ENCODE assay signal across 15 cellular contexts in genomic region chr5:68682400-68683152, GRCh38.
A peak's percentile ranks its signal among the peaks of the same experiment; 100 is the strongest.
DNase-seq lines count a peak whose midpoint lies in the region; ATAC-seq, FAIRE-seq and TF ChIP-seq lines count a peak whose summit lies in the region.
"Had no signal": no experiment of that assay in that cellular context is flagged by ENCODE, and none has a peak within 500 bp of the region (broad histone marks: within the 10 kb centered on the region; RNA-seq: fewer than 3 reads in every experiment).

No MANE protein-coding gene starts in this region.

- no peaks in the 10 kb centered on the region for H3F3A ChIP-seq in GM23338 (replicated peaks; ENCODE audit: low read depth)
- no peaks in the 10 kb centered on the region for H3F3A ChIP-seq in PC-3 (ENCODE audit: low read length, unreplicated experiment)

- BruUV-seq in PC-3 (replicated peaks; lab: Mats Ljungman, UMichigan): no TSS peak

- H3K79me2 ChIP-seq in GM23338 (replicated peaks; ENCODE audit: insufficient read depth) (no peaks in the 10 kb centered on the region), PC-3 (ENCODE audit: low read length) (no peaks in the 10 kb centered on the region), keratinocyte (ENCODE audit: control insufficient read depth, insufficient read depth, low read length) (no peaks in the 10 kb centered on the region), osteoblast (ENCODE audit: insufficient read depth, low read length) (no peaks in the 10 kb centered on the region)

- no peak overlapping the region for H2AFZ ChIP-seq in GM23338
- H2AFZ ChIP-seq in PC-3 (ENCODE audit: low read length): no peak overlapping the region
- no peak overlapping the region for H2AFZ ChIP-seq in keratinocyte (ENCODE audit: control insufficient read depth, low read length)
- no peak overlapping the region for H2AFZ ChIP-seq in osteoblast (ENCODE audit: low read length)

- H3K9me2 ChIP-seq in GM23338 (ENCODE audit: insufficient read depth): peaks cover 8% of the 10 kb centered on the region; the same call in 1 of the 2 replicates
- H3K9me2 ChIP-seq in PC-3 (replicated peaks; ENCODE audit: low read length): no peaks in the 10 kb centered on the region

- DNase-seq in GM23338 (ENCODE audit: low spot score) (no peak), PC-3 (no peak), keratinocyte (ENCODE audit: low read depth, low spot score) (no peak), prostate gland (ENCODE audit: low spot score) (peak; percentile 69), osteoblast (ENCODE audit: insufficient read length, low spot score, missing footprints) (no peak), activated T-cell treated with anti-CD3 and anti-CD28 coated beads for 4 hours (no peak)
- DNase-seq in CD8-positive, alpha-beta memory T cell: no peak
- DNase-seq: BE2C; GOT3; NCI-H2107; psoas muscle; stimulated activated CD4-positive, alpha-beta T cell treated with anti-CD3 and anti-CD28 coated beads, Interleukin-1b, Interleukin-23, amount 100 ng/mL, for 48 hours; stimulated activated CD8-positive, alpha-beta memory T cell treated with anti-CD3 and anti-CD28 coated beads, Interleukin-4, amount 100 ng/mL, for 48 hours had no signal

- H3K4me1 Mint-ChIP-seq in GM23338: peaks cover 5% of the 10 kb centered on the region; the same call in 2 of the 3 replicates
- H3K4me1 Mint-ChIP-seq in CD8-positive, alpha-beta memory T cell: no peaks in the 10 kb centered on the region

- H3K4me3 ChIP-seq in GM23338 (no peak overlapping the region), PC-3 (ENCODE audit: low read length) (no peak overlapping the region), keratinocyte (ENCODE audit: control insufficient read depth in 2 of 3, extremely low read depth in 1 of 3, insufficient read depth in 2 of 3, low read depth in 1 of 3, low read length in 3 of 3) (no peak overlapping the region), prostate gland (no peak overlapping the region), osteoblast (ENCODE audit: insufficient read depth, low read length) (no peak overlapping the region)
- H3K4me3 ChIP-seq in CD8-positive, alpha-beta memory T cell (ENCODE audit: low read length): no peak overlapping the region
- H3K4me3 ChIP-seq: psoas muscle had no signal

- FAIRE-seq in keratinocyte (lab: Jason Lieb, UNC): peak; percentile 20

- ATAC-seq in GM23338: no peak
- no peak for ATAC-seq in PC-3
- no peak for ATAC-seq in GM19455 (IDR thresholded peaks at IDR 0.05; ENCODE audit: unreplicated experiment)
- ATAC-seq: activated naive CD4-positive, alpha-beta T cell treated with anti-CD3 and anti-CD28 coated beads, Interleukin-2, amount 50 U/mL, for 72 hours had no signal

- H3K4me1 ChIP-seq in GM23338 (ENCODE audit: insufficient read depth): no peaks in the 10 kb centered on the region
- H3K4me1 ChIP-seq in PC-3 (ENCODE audit: insufficient read depth, low read length): peaks cover 10% of the 10 kb centered on the region
- H3K4me1 ChIP-seq in keratinocyte (ENCODE audit: control insufficient read depth, extremely low read depth, insufficient read depth, low read length): peaks cover 28% of the 10 kb centered on the region
- H3K4me1 ChIP-seq in prostate gland (replicated peaks): no peaks in the 10 kb centered on the region
- H3K4me1 ChIP-seq in CD8-positive, alpha-beta memory T cell (ENCODE audit: insufficient read depth, low read length): no peaks in the 10 kb centered on the region
- peaks cover 14% of the 10 kb centered on the region for H3K4me1 ChIP-seq in osteoblast (ENCODE audit: insufficient read depth, low read length)

- H3K27ac Mint-ChIP-seq in GM23338: peak overlapping the region; percentile 68; the same call in 1 of the 2 replicates
- peak overlapping the region in 1 of 8 donors; percentile 26 for H3K27ac Mint-ChIP-seq in CD8-positive, alpha-beta memory T cell
- H3K27ac Mint-ChIP-seq: activated naive CD4-positive, alpha-beta T cell treated with anti-CD3 and anti-CD28 coated beads, Interleukin-2, amount 50 U/mL, for 72 hours had no signal

- TF ChIP-seq CTCF in GM23338 (conservative IDR thresholded peaks at IDR 0.05; ENCODE audit: low read depth in 2 of 2) (no peak), PC-3 (conservative IDR thresholded peaks at IDR 0.05; ENCODE audit: low read depth, low read length) (no peak), keratinocyte (optimal IDR thresholded peaks at IDR 0.05 in 1 of 3, IDR thresholded peaks at IDR 0.05 in 1 of 3, conservative IDR thresholded peaks at IDR 0.05 in 1 of 3; ENCODE audit: extremely low read depth in 1 of 3, insufficient read depth in 2 of 3, low read length in 3 of 3) (no peak), prostate gland (IDR thresholded peaks at IDR 0.05) (no peak), osteoblast (IDR thresholded peaks at IDR 0.05; ENCODE audit: extremely low read depth, low read depth, low read length) (no peak)

- peaks cover 2% of the 10 kb centered on the region; the same call in 1 of the 3 replicates for H3K9me3 Mint-ChIP-seq in GM23338
- H3K9me3 Mint-ChIP-seq in CD8-positive, alpha-beta memory T cell: no peaks in the 10 kb centered on the region
- H3K9me3 Mint-ChIP-seq: activated naive CD4-positive, alpha-beta T cell treated with anti-CD3 and anti-CD28 coated beads, Interleukin-2, amount 50 U/mL, for 72 hours had no signal

- 50% methylated on average over 6 of the region's 6 CpGs for WGBS in prostate gland

- CTCF ChIA-PET in PC-3 (lab: Charles Lee): no interaction called here
- CTCF ChIA-PET in CD8-positive, alpha-beta memory T cell (lab: Charles Lee): no interaction called here

- H3K27me3 ChIP-seq in GM23338 (ENCODE audit: insufficient read depth) (no peaks in the 10 kb centered on the region), PC-3 (ENCODE audit: low read length) (no peaks in the 10 kb centered on the region), keratinocyte (ENCODE audit: control insufficient read depth, extremely low read depth, insufficient read depth, low read length) (no peaks in the 10 kb centered on the region), prostate gland (replicated peaks; ENCODE audit: insufficient read depth) (no peaks in the 10 kb centered on the region), osteoblast (ENCODE audit: insufficient read depth, low read length) (no peaks in the 10 kb centered on the region)
- H3K27me3 ChIP-seq in CD8-positive, alpha-beta memory T cell (ENCODE audit: insufficient read depth, low read length, poor library complexity, severe bottlenecking): no peaks in the 10 kb centered on the region
- H3K27me3 ChIP-seq: BE2C had no signal

- H3K9me1 ChIP-seq in keratinocyte (ENCODE audit: control insufficient read depth, extremely low read depth, insufficient read depth, low read length): no peaks in the 10 kb centered on the region

- H3K36me3 Mint-ChIP-seq in GM23338 (ENCODE audit: low read depth): no peaks in the 10 kb centered on the region
- H3K36me3 Mint-ChIP-seq in CD8-positive, alpha-beta memory T cell: no peaks in the 10 kb centered on the region
- H3K36me3 Mint-ChIP-seq: activated naive CD4-positive, alpha-beta T cell treated with anti-CD3 and anti-CD28 coated beads, Interleukin-2, amount 50 U/mL, for 72 hours had no signal

- peaks cover 3% of the 10 kb centered on the region for H3K27me3 Mint-ChIP-seq in GM23338 (ENCODE audit: insufficient read depth, low read depth, poor library complexity)
- H3K27me3 Mint-ChIP-seq in CD8-positive, alpha-beta memory T cell: peaks cover 7 to 11% of the 10 kb centered on the region in 2 donors

- H3K36me3 ChIP-seq in GM23338 (ENCODE audit: insufficient read depth) (no peaks in the 10 kb centered on the region), PC-3 (ENCODE audit: low read depth, low read length) (no peaks in the 10 kb centered on the region), keratinocyte (ENCODE audit: control insufficient read depth in 2 of 2, extremely low read depth in 1 of 2, insufficient read depth in 2 of 2, low read length in 2 of 2) (no peaks in the 10 kb centered on the region), prostate gland (no peaks in the 10 kb centered on the region), osteoblast (ENCODE audit: insufficient read depth, low read length) (no peaks in the 10 kb centered on the region)
- H3K36me3 ChIP-seq in CD8-positive, alpha-beta memory T cell (ENCODE audit: insufficient read depth, low read length): no peaks in the 10 kb centered on the region
- H3K36me3 ChIP-seq: BE2C had no signal

- dilution Hi-C loops in keratinocyte (cut with MboI; ENCODE audit: extremely low pct_ligation_motif_present, low sequenced_read_pairs): no loop called here

- POLR2A ChIA-PET in PC-3 (lab: Charles Lee; ENCODE audit: unreplicated experiment): no interaction called here
- POLR2A ChIA-PET in CD8-positive, alpha-beta memory T cell (lab: Charles Lee): no interaction called here

- no peak overlapping the region for H3K27ac ChIP-seq in GM23338 (ENCODE audit: low read depth)
- H3K27ac ChIP-seq in PC-3 (ENCODE audit: low read length): no peak overlapping the region
- H3K27ac ChIP-seq in keratinocyte (ENCODE audit: control insufficient read depth, insufficient read depth, low read length): no peak overlapping the region
- peak overlapping the region in 1 of 2 donors; percentile 26 for H3K27ac ChIP-seq in prostate gland
- H3K27ac ChIP-seq in CD8-positive, alpha-beta memory T cell (ENCODE audit: low read depth, low read length): no peak overlapping the region
- H3K27ac ChIP-seq in osteoblast (ENCODE audit: low read depth, low read length): no peak overlapping the region

- no peaks in the 10 kb centered on the region for H4K20me1 ChIP-seq in GM23338 (replicated peaks; ENCODE audit: insufficient read depth)
- no peaks in the 10 kb centered on the region for H4K20me1 ChIP-seq in PC-3 (ENCODE audit: low read length)
- H4K20me1 ChIP-seq in keratinocyte (ENCODE audit: control insufficient read depth, extremely low read depth, insufficient read depth, low read length): no peaks in the 10 kb centered on the region
- H4K20me1 ChIP-seq in osteoblast (ENCODE audit: insufficient read depth, low read length): no peaks in the 10 kb centered on the region

- intact Hi-C loops in PC-3 (cut with micrococcal nuclease): no loop called here
- intact Hi-C loops in prostate gland (cut with DNase I): no loop called here

- H3K9me3 ChIP-seq in PC-3 (ENCODE audit: low read length): no peaks in the 10 kb centered on the region
- H3K9me3 ChIP-seq in keratinocyte (ENCODE audit: control insufficient read depth, low read depth, low read length): no peaks in the 10 kb centered on the region
- H3K9me3 ChIP-seq in prostate gland: no peaks in the 10 kb centered on the region
- no peaks in the 10 kb centered on the region for H3K9me3 ChIP-seq in CD8-positive, alpha-beta memory T cell (ENCODE audit: low read length)
- H3K9me3 ChIP-seq in osteoblast (ENCODE audit: low read depth, low read length): no peaks in the 10 kb centered on the region
- H3K9me3 ChIP-seq: BE2C, psoas muscle had no signal

- TF ChIP-seq POLR2A in prostate gland (IDR thresholded peaks at IDR 0.05): no peak

- H3K9ac ChIP-seq in PC-3 (ENCODE audit: low read length) (no peak overlapping the region), keratinocyte (ENCODE audit: control insufficient read depth, extremely low read depth, insufficient read depth, low read length) (no peak overlapping the region)

- H3K4me2 ChIP-seq in GM23338 (no peak overlapping the region), PC-3 (ENCODE audit: low read length) (0 out of 2 replicates have a peak overlapping the region, but pooled peaks have one; percentile 10), keratinocyte (ENCODE audit: control insufficient read depth, extremely low read depth, insufficient read depth, low read depth, low read length) (no peak overlapping the region), osteoblast (ENCODE audit: insufficient read depth, low read length) (no peak overlapping the region)

- no peak overlapping the region for H3K4me3 Mint-ChIP-seq in GM23338
- H3K4me3 Mint-ChIP-seq in CD8-positive, alpha-beta memory T cell: no peak overlapping the region
